Comparison of ENCODE assay signal across 11 cellular contexts in genomic region chr12:3304436-3305135, GRCh38.
DNase-seq lines count a peak whose midpoint lies in the region; ATAC-seq, FAIRE-seq and TF ChIP-seq lines count a peak whose summit lies in the region.
"Had no signal": no experiment of that assay in that cellular context is flagged by ENCODE, and none has a peak within 500 bp of the region (broad histone marks: within the 10 kb centered on the region; RNA-seq: fewer than 3 reads in every experiment).

No MANE protein-coding gene starts in this region.

- no peak overlapping the region for H3K27ac Mint-ChIP-seq in natural killer cell
- H3K27ac Mint-ChIP-seq: activated naive CD8-positive, alpha-beta T cell had no signal

- H3K27me3 Mint-ChIP-seq in natural killer cell (ENCODE audit: low read depth in 2 of 2), result peaks cover 0 to 9% of the 10 kb centered on the region in 2 donors

- ATAC-seq in Right ventricle myocardium superior (ENCODE audit: poor library complexity) (no peak), natural killer cell (no peak)

- DNase-seq in A172 (ENCODE audit: low spot score), result peak; percentile 82
- DNase-seq in H54 (ENCODE audit: insufficient read length, low spot score), result peak; percentile 81
- peak; percentile 95 for DNase-seq in RCC 7860 (ENCODE audit: low spot score)
- peak; percentile 78 to 84 for DNase-seq in foreskin fibroblast
- DNase-seq in H7, result no peak
- DNase-seq in WERI-Rb-1, result no peak
- DNase-seq in Right ventricle myocardium superior, result no peak
- no peak for DNase-seq in natural killer cell

- FAIRE-seq in H54 (lab: Jason Lieb, UNC) (no peak), RCC 7860 (lab: Jason Lieb, UNC) (peak; percentile 94)

- no peaks in the 10 kb centered on the region for H3K36me3 ChIP-seq in H7 (replicated peaks; ENCODE audit: control insufficient read depth, insufficient read depth, low read length)
- H3K36me3 ChIP-seq in WERI-Rb-1, result no peaks in the 10 kb centered on the region; the same call in 1 of the 2 replicates

- no peak overlapping the region for H3K4me3 ChIP-seq in foreskin fibroblast (ENCODE audit: low read depth in 1 of 2, low read length in 2 of 2)
- no peak overlapping the region for H3K4me3 ChIP-seq in H7 (ENCODE audit: insufficient read depth, low read depth, low read length)
- no peak overlapping the region for H3K4me3 ChIP-seq in WERI-Rb-1 (ENCODE audit: low read depth, low read length)
- H3K4me3 ChIP-seq: SK-N-MC had no signal

- intact Hi-C loops in Right ventricle myocardium superior (cut with DNase I), result loop anchor here (5.0 kb wide), 2 partner anchors 473 to 498 kb away; no protein-coding TSS in a partner anchor
- intact Hi-C loops in natural killer cell (cut with micrococcal nuclease), result no loop called here

- no peaks in the 10 kb centered on the region for H3K27me3 ChIP-seq in H7 (ENCODE audit: control insufficient read depth, insufficient read depth, low read length)
- H3K27me3 ChIP-seq in WERI-Rb-1 (ENCODE audit: insufficient read depth, low read depth, severe bottlenecking), result no peaks in the 10 kb centered on the region

- no peaks in the 10 kb centered on the region for H3K9me3 Mint-ChIP-seq in natural killer cell

- no peaks in the 10 kb centered on the region for H3K36me3 Mint-ChIP-seq in natural killer cell
- H3K36me3 Mint-ChIP-seq: activated naive CD8-positive, alpha-beta T cell had no signal

- no peak overlapping the region for H3K4me3 Mint-ChIP-seq in natural killer cell
- H3K4me3 Mint-ChIP-seq: activated naive CD8-positive, alpha-beta T cell had no signal

- no peaks in the 10 kb centered on the region for H3K9me3 ChIP-seq in WERI-Rb-1 (ENCODE audit: severe bottlenecking)

- TF ChIP-seq CTCF in foreskin fibroblast (IDR thresholded peaks at IDR 0.05; ENCODE audit: low read depth, low read length) (no peak), WERI-Rb-1 (IDR thresholded peaks at IDR 0.05; ENCODE audit: low read depth, low read length) (no peak), natural killer cell (IDR thresholded peaks at IDR 0.05) (no peak)

- no peak overlapping the region for H3K27ac ChIP-seq in WERI-Rb-1
- H3K27ac ChIP-seq: HL-60, SK-N-MC had no signal

- H3K4me1 Mint-ChIP-seq in natural killer cell, result peaks cover 12 to 13% of the 10 kb centered on the region in 2 donors

- no peak for TF ChIP-seq POLR2A in H54 (IDR thresholded peaks at IDR 0.05; ENCODE audit: low read depth, low read length)

Comparison
In these comparisons a context has a peak if more than half of its experiments do, and no peak if none do; other contexts are left out.
1. DNase-seq: peak in A172 (single experiment), H54 (single experiment), RCC 7860 (single experiment) and foreskin fibroblast (2 of 2); none in H7 (single experiment), WERI-Rb-1 (single experiment), Right ventricle myocardium superior (single experiment) and natural killer cell (single experiment).